1 cellular context compared by ENCODE assay signal in the genomic region with DNA sequence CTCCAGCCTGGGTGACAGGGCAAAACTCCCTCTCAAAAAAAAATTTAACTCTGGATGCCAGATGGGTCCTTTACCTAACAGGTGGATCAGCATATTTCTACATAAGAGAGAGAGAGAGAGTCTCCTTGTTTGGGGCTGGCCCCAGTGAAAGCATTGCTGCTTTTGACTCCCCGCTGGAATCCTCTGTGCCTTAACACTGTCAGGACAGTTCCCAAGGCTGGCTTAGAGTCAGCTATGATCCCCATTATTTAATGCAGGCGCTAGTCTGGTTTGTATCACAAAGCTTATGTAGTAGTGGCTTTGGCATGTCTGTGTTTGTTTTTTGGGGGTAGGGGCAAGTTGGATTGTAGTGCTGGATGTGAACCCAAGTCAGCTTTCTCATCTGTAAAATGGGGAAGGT.
TF ChIP-seq lines count a peak whose summit lies in the region.

No MANE protein-coding gene starts in this region.

TF ChIP-seq in GM23338, 12 proteins besides CTCF, POLR2A, EP300 and RAD21 (continued from another document):
- TF ChIP-seq, protein P1, sequence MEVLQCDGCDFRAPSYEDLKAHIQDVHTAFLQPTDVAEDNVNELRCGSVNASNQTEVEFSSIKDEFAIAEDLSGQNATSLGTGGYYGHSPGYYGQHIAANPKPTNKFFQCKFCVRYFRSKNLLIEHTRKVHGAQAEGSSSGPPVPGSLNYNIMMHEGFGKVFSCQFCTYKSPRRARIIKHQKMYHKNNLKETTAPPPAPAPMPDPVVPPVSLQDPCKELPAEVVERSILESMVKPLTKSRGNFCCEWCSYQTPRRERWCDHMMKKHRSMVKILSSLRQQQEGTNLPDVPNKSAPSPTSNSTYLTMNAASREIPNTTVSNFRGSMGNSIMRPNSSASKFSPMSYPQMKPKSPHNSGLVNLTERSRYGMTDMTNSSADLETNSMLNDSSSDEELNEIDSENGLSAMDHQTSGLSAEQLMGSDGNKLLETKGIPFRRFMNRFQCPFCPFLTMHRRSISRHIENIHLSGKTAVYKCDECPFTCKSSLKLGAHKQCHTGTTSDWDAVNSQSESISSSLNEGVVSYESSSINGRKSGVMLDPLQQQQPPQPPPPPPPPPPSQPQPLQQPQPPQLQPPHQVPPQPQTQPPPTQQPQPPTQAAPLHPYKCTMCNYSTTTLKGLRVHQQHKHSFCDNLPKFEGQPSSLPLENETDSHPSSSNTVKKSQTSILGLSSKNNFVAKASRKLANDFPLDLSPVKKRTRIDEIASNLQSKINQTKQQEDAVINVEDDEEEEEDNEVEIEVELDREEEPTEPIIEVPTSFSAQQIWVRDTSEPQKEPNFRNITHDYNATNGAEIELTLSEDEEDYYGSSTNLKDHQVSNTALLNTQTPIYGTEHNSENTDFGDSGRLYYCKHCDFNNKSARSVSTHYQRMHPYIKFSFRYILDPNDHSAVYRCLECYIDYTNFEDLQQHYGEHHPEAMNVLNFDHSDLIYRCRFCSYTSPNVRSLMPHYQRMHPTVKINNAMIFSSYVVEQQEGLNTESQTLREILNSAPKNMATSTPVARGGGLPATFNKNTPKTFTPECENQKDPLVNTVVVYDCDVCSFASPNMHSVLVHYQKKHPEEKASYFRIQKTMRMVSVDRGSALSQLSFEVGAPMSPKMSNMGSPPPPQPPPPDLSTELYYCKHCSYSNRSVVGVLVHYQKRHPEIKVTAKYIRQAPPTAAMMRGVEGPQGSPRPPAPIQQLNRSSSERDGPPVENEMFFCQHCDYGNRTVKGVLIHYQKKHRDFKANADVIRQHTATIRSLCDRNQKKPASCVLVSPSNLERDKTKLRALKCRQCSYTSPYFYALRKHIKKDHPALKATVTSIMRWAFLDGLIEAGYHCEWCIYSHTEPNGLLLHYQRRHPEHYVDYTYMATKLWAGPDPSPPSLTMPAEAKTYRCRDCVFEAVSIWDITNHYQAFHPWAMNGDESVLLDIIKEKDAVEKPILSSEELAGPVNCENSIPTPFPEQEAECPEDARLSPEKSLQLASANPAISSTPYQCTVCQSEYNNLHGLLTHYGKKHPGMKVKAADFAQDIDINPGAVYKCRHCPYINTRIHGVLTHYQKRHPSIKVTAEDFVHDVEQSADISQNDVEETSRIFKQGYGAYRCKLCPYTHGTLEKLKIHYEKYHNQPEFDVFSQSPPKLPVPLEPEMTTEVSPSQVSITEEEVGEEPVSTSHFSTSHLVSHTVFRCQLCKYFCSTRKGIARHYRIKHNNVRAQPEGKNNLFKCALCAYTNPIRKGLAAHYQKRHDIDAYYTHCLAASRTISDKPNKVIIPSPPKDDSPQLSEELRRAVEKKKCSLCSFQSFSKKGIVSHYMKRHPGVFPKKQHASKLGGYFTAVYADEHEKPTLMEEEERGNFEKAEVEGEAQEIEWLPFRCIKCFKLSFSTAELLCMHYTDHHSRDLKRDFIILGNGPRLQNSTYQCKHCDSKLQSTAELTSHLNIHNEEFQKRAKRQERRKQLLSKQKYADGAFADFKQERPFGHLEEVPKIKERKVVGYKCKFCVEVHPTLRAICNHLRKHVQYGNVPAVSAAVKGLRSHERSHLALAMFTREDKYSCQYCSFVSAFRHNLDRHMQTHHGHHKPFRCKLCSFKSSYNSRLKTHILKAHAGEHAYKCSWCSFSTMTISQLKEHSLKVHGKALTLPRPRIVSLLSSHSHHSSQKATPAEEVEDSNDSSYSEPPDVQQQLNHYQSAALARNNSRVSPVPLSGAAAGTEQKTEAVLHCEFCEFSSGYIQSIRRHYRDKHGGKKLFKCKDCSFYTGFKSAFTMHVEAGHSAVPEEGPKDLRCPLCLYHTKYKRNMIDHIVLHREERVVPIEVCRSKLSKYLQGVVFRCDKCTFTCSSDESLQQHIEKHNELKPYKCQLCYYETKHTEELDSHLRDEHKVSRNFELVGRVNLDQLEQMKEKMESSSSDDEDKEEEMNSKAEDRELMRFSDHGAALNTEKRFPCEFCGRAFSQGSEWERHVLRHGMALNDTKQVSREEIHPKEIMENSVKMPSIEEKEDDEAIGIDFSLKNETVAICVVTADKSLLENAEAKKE (CRISPR knock-in tag; IDR thresholded peaks at IDR 0.05) = no peak
- TF ChIP-seq, protein P2, sequence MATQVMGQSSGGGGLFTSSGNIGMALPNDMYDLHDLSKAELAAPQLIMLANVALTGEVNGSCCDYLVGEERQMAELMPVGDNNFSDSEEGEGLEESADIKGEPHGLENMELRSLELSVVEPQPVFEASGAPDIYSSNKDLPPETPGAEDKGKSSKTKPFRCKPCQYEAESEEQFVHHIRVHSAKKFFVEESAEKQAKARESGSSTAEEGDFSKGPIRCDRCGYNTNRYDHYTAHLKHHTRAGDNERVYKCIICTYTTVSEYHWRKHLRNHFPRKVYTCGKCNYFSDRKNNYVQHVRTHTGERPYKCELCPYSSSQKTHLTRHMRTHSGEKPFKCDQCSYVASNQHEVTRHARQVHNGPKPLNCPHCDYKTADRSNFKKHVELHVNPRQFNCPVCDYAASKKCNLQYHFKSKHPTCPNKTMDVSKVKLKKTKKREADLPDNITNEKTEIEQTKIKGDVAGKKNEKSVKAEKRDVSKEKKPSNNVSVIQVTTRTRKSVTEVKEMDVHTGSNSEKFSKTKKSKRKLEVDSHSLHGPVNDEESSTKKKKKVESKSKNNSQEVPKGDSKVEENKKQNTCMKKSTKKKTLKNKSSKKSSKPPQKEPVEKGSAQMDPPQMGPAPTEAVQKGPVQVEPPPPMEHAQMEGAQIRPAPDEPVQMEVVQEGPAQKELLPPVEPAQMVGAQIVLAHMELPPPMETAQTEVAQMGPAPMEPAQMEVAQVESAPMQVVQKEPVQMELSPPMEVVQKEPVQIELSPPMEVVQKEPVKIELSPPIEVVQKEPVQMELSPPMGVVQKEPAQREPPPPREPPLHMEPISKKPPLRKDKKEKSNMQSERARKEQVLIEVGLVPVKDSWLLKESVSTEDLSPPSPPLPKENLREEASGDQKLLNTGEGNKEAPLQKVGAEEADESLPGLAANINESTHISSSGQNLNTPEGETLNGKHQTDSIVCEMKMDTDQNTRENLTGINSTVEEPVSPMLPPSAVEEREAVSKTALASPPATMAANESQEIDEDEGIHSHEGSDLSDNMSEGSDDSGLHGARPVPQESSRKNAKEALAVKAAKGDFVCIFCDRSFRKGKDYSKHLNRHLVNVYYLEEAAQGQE (IDR thresholded peaks at IDR 0.05; ENCODE audit: unreplicated experiment) = no peak
- no peak for TF ChIP-seq EZH2phosphoT487 (IDR thresholded peaks at IDR 0.05; ENCODE audit: unreplicated experiment)
- TF ChIP-seq EZH2 (IDR thresholded peaks at IDR 0.05; ENCODE audit: low read depth, unreplicated experiment) = no peak
- no peak for TF ChIP-seq CREB1 (CRISPR knock-in tag; IDR thresholded peaks at IDR 0.05; ENCODE audit: low read depth)
